In the genomic region with DNA sequence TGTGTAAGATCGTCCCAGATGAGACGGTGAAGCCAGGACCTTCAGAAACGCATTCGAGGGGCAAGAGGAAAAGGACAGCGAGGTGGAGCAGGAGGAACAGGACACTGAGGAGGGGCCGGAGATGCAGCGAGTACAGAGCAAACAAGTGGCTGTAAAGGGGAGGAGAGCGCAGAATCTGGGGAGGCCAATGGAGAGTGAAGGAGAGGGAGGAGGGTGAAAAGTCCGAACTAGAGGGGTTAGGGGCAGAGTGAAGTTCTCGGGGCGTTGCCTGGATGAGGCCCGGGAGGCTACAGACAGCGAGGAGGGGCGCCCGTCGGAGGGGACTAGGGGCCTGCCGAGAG, we compare ENCODE assay signal across 9 cellular contexts. TPM values are rescaled to one million over a fixed set of nuclear protein-coding genes. Genes with fewer than 3 reads are reported as not detected.
A peak's percentile ranks its signal among the peaks of the same experiment; 100 is the strongest.
DNase-seq lines count a peak whose midpoint lies in the region; ATAC-seq and TF ChIP-seq lines count a peak whose summit lies in the region.
"Had no signal": no experiment of that assay in that cellular context is flagged by ENCODE, and none has a peak within 500 bp of the region (broad histone marks: within the 10 kb centered on the region; RNA-seq: fewer than 3 reads in every experiment).

No MANE protein-coding gene starts in this region.

- H3K9me3 Mint-ChIP-seq in activated naive CD8-positive, alpha-beta T cell treated with anti-CD3 and anti-CD28 coated beads, Interleukin-2, amount 50 U/mL, for 24 hours, result no peaks in the 10 kb centered on the region
- H3K9me3 Mint-ChIP-seq in type B pancreatic cell, result no peaks in the 10 kb centered on the region

- DNase-seq in Right ventricle myocardium inferior (ENCODE audit: missing footprints) (no peak), cardiac septum (ENCODE audit: low spot score) (no peak), kidney epithelial cell (ENCODE audit: low read depth) (no peak), type B pancreatic cell (ENCODE audit: extremely low spot score, unreplicated experiment) (no peak), hippocampal formation (lab: John Stamatoyannopoulos, UW) (no peak), DMS 273 treated with DMSO at 0.1 percent for 48 hours (lab: John Stamatoyannopoulos, UW) (no peak)
- no peak for DNase-seq in activated naive CD8-positive, alpha-beta T cell treated with anti-CD3 and anti-CD28 coated beads, Interleukin-2, amount 50 U/mL, for 24 hours

- peak overlapping the region; percentile 51 for H3K4me3 ChIP-seq in kidney epithelial cell (ENCODE audit: low read depth, low read length)

- H3K36me3 ChIP-seq in kidney epithelial cell (ENCODE audit: control insufficient read depth, insufficient read depth, low read length), result no peaks in the 10 kb centered on the region

- peaks cover 3% of the 10 kb centered on the region for H3K36me3 Mint-ChIP-seq in activated naive CD8-positive, alpha-beta T cell treated with anti-CD3 and anti-CD28 coated beads, Interleukin-2, amount 50 U/mL, for 24 hours (ENCODE audit: low read depth)
- H3K36me3 Mint-ChIP-seq in type B pancreatic cell, result no peaks in the 10 kb centered on the region

- no peak for TF ChIP-seq CTCF in kidney epithelial cell (IDR thresholded peaks at IDR 0.05; ENCODE audit: insufficient read depth, low read length, poor library complexity, severe bottlenecking)
- no peak for TF ChIP-seq CTCF in type B pancreatic cell (conservative IDR thresholded peaks at IDR 0.05)

- H3K4me3 Mint-ChIP-seq in activated naive CD8-positive, alpha-beta T cell treated with anti-CD3 and anti-CD28 coated beads, Interleukin-2, amount 50 U/mL, for 24 hours, result peak overlapping the region; percentile 48
- peak overlapping the region; percentile 87 for H3K4me3 Mint-ChIP-seq in type B pancreatic cell

- peak overlapping the region; percentile 33 for H3K27ac Mint-ChIP-seq in activated naive CD8-positive, alpha-beta T cell treated with anti-CD3 and anti-CD28 coated beads, Interleukin-2, amount 50 U/mL, for 24 hours
- H3K27ac Mint-ChIP-seq in type B pancreatic cell, result peak overlapping the region; percentile 99

- no peaks in the 10 kb centered on the region for H3K27me3 Mint-ChIP-seq in activated naive CD8-positive, alpha-beta T cell treated with anti-CD3 and anti-CD28 coated beads, Interleukin-2, amount 50 U/mL, for 24 hours
- no peaks in the 10 kb centered on the region for H3K27me3 Mint-ChIP-seq in type B pancreatic cell

- ATAC-seq in Right ventricle myocardium inferior (peak; percentile 3), GM18861 (IDR thresholded peaks at IDR 0.05; ENCODE audit: unreplicated experiment) (no peak)
- no peak for ATAC-seq in activated naive CD8-positive, alpha-beta T cell treated with anti-CD3 and anti-CD28 coated beads, Interleukin-2, amount 50 U/mL, for 24 hours

- no peaks in the 10 kb centered on the region for H3K27me3 ChIP-seq in kidney epithelial cell (ENCODE audit: control insufficient read depth, insufficient read depth, low read length)

- peaks cover 16% of the 10 kb centered on the region for H3K4me1 Mint-ChIP-seq in activated naive CD8-positive, alpha-beta T cell treated with anti-CD3 and anti-CD28 coated beads, Interleukin-2, amount 50 U/mL, for 24 hours
- peaks cover 16% of the 10 kb centered on the region for H3K4me1 Mint-ChIP-seq in type B pancreatic cell (ENCODE audit: unreplicated experiment)

- intact Hi-C loops in Right ventricle myocardium inferior (cut with DNase I), result no loop called here
- intact Hi-C loops in cardiac septum (cut with DNase I), result no loop called here

RNA-seq across cellular contexts. Expression of gene PPIL2, which starts 8.8 kb away (rescaled TPM):
- total RNA-seq in Right ventricle myocardium inferior (24.5 TPM), cardiac septum (25.9 TPM), kidney epithelial cell (34.6 and 41.1 TPM in 2 replicates), type B pancreatic cell (ENCODE audit: low replicate concordance) (41.1 and 49.2 TPM in 2 replicates)

RNA-seq across cellular contexts. Expression of gene SDF2L1, which starts 14.9 kb away (rescaled TPM):
- 20.7 TPM for total RNA-seq in Right ventricle myocardium inferior
- 33.3 TPM for total RNA-seq in cardiac septum
- 82.8 and 87.1 TPM in 2 replicates for total RNA-seq in kidney epithelial cell
- 56.3 and 56.5 TPM in 2 replicates for total RNA-seq in type B pancreatic cell (ENCODE audit: low replicate concordance)

RNA-seq across cellular contexts. Expression of gene CCDC116, which starts 24.4 kb away (rescaled TPM):
- total RNA-seq in Right ventricle myocardium inferior (0.16 TPM), cardiac septum (0.43 TPM), kidney epithelial cell (0.38 TPM in 1 of 2 replicates, not detected in the other), type B pancreatic cell (ENCODE audit: low replicate concordance) (0.21 and 0.87 TPM in 2 replicates)
- total RNA-seq: renal cortical epithelial cell had no signal

RNA-seq across cellular contexts. Expression of gene YDJC, which starts 27.2 kb away (rescaled TPM):
- total RNA-seq in Right ventricle myocardium inferior (5.4 TPM), cardiac septum (5.9 TPM), kidney epithelial cell (95.5 and 128 TPM in 2 replicates), type B pancreatic cell (ENCODE audit: low replicate concordance) (20.7 and 24.5 TPM in 2 replicates)
